In the genomic region with DNA sequence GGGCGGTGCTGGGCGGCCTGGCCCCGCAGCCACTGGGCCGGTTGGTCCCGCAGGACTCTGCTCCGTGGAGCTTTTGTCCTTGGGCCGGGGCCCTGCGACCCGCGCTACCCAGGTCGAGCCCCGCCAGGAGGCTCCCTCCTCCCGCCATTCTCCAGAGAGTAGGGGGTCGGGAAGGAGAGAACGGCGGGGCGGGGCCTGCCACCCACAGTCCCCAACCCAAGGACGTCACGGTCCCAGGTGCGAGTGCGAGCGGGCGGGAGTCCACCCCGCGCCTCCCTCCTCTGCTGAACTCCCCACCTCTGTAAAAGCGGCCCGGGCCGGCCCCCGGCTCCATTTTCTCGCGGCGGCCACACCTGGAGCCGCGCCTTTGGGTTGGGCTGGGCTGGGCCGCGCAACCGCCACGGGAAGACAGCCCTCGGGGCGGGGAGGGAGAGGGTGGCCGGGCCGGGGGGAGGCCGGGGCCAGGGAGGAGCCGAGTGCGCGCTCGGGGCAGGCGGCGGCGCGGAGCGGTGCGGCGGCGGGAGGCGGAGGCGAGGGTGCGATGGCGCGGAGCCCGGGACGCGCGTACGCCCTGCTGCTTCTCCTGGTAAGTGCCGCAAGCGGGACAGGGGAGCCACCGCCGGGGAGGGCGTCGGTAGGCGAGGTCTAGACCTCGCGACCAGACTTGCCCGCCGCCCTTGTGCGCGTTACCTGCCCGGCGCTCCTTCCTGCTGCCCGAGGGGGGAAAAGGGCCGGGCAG, we compare ENCODE assay signal across 1 cellular context.
TF ChIP-seq lines count a peak whose summit lies in the region.

A gene (plus strand): TSS at position 467 of the 739 bp plus-strand sequence. CDS start 75 bp downstream, at position 542.

TF ChIP-seq in HepG2, 621 proteins besides CTCF, POLR2A, EP300 and RAD21 (continued from another document and continues in another):
- TF ChIP-seq, protein P1, sequence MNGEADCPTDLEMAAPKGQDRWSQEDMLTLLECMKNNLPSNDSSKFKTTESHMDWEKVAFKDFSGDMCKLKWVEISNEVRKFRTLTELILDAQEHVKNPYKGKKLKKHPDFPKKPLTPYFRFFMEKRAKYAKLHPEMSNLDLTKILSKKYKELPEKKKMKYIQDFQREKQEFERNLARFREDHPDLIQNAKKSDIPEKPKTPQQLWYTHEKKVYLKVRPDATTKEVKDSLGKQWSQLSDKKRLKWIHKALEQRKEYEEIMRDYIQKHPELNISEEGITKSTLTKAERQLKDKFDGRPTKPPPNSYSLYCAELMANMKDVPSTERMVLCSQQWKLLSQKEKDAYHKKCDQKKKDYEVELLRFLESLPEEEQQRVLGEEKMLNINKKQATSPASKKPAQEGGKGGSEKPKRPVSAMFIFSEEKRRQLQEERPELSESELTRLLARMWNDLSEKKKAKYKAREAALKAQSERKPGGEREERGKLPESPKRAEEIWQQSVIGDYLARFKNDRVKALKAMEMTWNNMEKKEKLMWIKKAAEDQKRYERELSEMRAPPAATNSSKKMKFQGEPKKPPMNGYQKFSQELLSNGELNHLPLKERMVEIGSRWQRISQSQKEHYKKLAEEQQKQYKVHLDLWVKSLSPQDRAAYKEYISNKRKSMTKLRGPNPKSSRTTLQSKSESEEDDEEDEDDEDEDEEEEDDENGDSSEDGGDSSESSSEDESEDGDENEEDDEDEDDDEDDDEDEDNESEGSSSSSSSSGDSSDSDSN (CRISPR knock-in tag; IDR thresholded peaks at IDR 0.05): peak; percentile 70; the same call in 1 of the 2 replicates
- no peak for TF ChIP-seq SKI (IDR thresholded peaks at IDR 0.05; ENCODE audit: partially characterized antibody)
- TF ChIP-seq, protein P2, sequence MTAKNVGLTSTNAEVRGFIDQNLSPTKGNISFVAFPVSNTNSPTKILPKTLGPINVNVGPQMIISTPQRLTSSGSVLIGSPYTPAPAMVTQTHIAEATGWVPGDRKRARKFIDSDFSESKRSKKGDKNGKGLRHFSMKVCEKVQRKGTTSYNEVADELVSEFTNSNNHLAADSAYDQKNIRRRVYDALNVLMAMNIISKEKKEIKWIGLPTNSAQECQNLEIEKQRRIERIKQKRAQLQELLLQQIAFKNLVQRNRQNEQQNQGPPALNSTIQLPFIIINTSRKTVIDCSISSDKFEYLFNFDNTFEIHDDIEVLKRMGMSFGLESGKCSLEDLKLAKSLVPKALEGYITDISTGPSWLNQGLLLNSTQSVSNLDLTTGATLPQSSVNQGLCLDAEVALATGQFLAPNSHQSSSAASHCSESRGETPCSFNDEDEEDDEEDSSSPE (CRISPR knock-in tag; IDR thresholded peaks at IDR 0.05): peak; percentile 55
- TF ChIP-seq ZNF225 (CRISPR knock-in tag; IDR thresholded peaks at IDR 0.05): peak; percentile 63; the same call in 1 of the 2 replicates
- TF ChIP-seq ZNF264 (CRISPR knock-in tag; IDR thresholded peaks at IDR 0.05): 0 out of 2 replicates have a peak, but pooled peaks have one; percentile 47
- TF ChIP-seq, protein P3, sequence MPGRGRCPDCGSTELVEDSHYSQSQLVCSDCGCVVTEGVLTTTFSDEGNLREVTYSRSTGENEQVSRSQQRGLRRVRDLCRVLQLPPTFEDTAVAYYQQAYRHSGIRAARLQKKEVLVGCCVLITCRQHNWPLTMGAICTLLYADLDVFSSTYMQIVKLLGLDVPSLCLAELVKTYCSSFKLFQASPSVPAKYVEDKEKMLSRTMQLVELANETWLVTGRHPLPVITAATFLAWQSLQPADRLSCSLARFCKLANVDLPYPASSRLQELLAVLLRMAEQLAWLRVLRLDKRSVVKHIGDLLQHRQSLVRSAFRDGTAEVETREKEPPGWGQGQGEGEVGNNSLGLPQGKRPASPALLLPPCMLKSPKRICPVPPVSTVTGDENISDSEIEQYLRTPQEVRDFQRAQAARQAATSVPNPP (CRISPR knock-in tag; IDR thresholded peaks at IDR 0.05): 0 out of 2 replicates have a peak, but pooled peaks have one; percentile 54
- TF ChIP-seq ZNF121 (CRISPR knock-in tag; IDR thresholded peaks at IDR 0.05): 0 out of 2 replicates have a peak, but pooled peaks have one; percentile 11
- 0 out of 2 replicates have a peak, but pooled peaks have one; percentile 6 for TF ChIP-seq BCL6 (CRISPR knock-in tag; IDR thresholded peaks at IDR 0.05)
- TF ChIP-seq ZNF7 (CRISPR knock-in tag; IDR thresholded peaks at IDR 0.05): no peak
- no peak for TF ChIP-seq ZNF3 (CRISPR knock-in tag; IDR thresholded peaks at IDR 0.05)
- TF ChIP-seq, protein P4, sequence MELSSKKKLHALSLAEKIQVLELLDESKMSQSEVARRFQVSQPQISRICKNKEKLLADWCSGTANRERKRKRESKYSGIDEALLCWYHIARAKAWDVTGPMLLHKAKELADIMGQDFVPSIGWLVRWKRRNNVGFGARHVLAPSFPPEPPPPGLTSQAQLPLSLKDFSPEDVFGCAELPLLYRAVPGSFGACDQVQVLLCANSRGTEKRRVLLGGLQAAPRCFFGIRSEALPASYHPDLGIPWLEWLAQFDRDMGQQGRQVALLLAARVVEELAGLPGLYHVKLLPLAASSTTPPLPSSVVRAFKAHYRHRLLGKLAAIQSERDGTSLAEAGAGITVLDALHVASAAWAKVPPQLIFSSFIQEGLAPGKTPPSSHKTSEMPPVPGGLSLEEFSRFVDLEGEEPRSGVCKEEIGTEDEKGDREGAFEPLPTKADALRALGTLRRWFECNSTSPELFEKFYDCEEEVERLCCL (CRISPR knock-in tag; IDR thresholded peaks at IDR 0.05; ENCODE audit: borderline replicate concordance): no peak
- TF ChIP-seq, protein P5, sequence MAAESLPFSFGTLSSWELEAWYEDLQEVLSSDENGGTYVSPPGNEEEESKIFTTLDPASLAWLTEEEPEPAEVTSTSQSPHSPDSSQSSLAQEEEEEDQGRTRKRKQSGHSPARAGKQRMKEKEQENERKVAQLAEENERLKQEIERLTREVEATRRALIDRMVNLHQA (CRISPR knock-in tag; IDR thresholded peaks at IDR 0.05): no peak
- TF ChIP-seq HES4 (CRISPR knock-in tag; IDR thresholded peaks at IDR 0.05; ENCODE audit: borderline replicate concordance): peak; percentile 57; the same call in 1 of the 2 replicates
- TF ChIP-seq, protein P6, sequence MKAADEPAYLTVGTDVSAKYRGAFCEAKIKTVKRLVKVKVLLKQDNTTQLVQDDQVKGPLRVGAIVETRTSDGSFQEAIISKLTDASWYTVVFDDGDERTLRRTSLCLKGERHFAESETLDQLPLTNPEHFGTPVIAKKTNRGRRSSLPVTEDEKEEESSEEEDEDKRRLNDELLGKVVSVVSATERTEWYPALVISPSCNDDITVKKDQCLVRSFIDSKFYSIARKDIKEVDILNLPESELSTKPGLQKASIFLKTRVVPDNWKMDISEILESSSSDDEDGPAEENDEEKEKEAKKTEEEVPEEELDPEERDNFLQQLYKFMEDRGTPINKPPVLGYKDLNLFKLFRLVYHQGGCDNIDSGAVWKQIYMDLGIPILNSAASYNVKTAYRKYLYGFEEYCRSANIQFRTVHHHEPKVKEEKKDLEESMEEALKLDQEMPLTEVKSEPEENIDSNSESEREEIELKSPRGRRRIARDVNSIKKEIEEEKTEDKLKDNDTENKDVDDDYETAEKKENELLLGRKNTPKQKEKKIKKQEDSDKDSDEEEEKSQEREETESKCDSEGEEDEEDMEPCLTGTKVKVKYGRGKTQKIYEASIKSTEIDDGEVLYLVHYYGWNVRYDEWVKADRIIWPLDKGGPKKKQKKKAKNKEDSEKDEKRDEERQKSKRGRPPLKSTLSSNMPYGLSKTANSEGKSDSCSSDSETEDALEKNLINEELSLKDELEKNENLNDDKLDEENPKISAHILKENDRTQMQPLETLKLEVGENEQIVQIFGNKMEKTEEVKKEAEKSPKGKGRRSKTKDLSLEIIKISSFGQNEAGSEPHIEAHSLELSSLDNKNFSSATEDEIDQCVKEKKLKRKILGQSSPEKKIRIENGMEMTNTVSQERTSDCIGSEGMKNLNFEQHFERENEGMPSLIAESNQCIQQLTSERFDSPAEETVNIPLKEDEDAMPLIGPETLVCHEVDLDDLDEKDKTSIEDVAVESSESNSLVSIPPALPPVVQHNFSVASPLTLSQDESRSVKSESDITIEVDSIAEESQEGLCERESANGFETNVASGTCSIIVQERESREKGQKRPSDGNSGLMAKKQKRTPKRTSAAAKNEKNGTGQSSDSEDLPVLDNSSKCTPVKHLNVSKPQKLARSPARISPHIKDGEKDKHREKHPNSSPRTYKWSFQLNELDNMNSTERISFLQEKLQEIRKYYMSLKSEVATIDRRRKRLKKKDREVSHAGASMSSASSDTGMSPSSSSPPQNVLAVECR (CRISPR knock-in tag; IDR thresholded peaks at IDR 0.05; ENCODE audit: borderline replicate concordance): peak; percentile 33
- TF ChIP-seq PITX1 (CRISPR knock-in tag; IDR thresholded peaks at IDR 0.05): peak; percentile 82; the same call in 1 of the 2 replicates
- no peak for TF ChIP-seq ZNF841 (CRISPR knock-in tag; IDR thresholded peaks at IDR 0.05; ENCODE audit: borderline replicate concordance)
- peak; percentile 42; the same call in 1 of the 2 replicates for TF ChIP-seq AHR (CRISPR knock-in tag; IDR thresholded peaks at IDR 0.05)
- TF ChIP-seq, protein P7, sequence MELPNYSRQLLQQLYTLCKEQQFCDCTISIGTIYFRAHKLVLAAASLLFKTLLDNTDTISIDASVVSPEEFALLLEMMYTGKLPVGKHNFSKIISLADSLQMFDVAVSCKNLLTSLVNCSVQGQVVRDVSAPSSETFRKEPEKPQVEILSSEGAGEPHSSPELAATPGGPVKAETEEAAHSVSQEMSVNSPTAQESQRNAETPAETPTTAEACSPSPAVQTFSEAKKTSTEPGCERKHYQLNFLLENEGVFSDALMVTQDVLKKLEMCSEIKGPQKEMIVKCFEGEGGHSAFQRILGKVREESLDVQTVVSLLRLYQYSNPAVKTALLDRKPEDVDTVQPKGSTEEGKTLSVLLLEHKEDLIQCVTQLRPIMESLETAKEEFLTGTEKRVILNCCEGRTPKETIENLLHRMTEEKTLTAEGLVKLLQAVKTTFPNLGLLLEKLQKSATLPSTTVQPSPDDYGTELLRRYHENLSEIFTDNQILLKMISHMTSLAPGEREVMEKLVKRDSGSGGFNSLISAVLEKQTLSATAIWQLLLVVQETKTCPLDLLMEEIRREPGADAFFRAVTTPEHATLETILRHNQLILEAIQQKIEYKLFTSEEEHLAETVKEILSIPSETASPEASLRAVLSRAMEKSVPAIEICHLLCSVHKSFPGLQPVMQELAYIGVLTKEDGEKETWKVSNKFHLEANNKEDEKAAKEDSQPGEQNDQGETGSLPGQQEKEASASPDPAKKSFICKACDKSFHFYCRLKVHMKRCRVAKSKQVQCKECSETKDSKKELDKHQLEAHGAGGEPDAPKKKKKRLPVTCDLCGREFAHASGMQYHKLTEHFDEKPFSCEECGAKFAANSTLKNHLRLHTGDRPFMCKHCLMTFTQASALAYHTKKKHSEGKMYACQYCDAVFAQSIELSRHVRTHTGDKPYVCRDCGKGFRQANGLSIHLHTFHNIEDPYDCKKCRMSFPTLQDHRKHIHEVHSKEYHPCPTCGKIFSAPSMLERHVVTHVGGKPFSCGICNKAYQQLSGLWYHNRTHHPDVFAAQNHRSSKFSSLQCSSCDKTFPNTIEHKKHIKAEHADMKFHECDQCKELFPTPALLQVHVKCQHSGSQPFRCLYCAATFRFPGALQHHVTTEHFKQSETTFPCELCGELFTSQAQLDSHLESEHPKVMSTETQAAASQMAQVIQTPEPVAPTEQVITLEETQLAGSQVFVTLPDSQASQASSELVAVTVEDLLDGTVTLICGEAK (IDR thresholded peaks at IDR 0.05): no peak
- TF ChIP-seq, protein P7 (CRISPR knock-in tag; IDR thresholded peaks at IDR 0.05): peak; percentile 54
- TF ChIP-seq EED (CRISPR knock-in tag; IDR thresholded peaks at IDR 0.05): no peak
- TF ChIP-seq, protein P8, sequence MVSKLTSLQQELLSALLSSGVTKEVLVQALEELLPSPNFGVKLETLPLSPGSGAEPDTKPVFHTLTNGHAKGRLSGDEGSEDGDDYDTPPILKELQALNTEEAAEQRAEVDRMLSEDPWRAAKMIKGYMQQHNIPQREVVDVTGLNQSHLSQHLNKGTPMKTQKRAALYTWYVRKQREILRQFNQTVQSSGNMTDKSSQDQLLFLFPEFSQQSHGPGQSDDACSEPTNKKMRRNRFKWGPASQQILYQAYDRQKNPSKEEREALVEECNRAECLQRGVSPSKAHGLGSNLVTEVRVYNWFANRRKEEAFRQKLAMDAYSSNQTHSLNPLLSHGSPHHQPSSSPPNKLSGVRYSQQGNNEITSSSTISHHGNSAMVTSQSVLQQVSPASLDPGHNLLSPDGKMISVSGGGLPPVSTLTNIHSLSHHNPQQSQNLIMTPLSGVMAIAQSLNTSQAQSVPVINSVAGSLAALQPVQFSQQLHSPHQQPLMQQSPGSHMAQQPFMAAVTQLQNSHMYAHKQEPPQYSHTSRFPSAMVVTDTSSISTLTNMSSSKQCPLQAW (CRISPR knock-in tag; IDR thresholded peaks at IDR 0.05): peak; percentile 52; the same call in 1 of the 2 replicates
- TF ChIP-seq NFYB (CRISPR knock-in tag; IDR thresholded peaks at IDR 0.05): no peak
- TF ChIP-seq SNAI1 (CRISPR knock-in tag; IDR thresholded peaks at IDR 0.05; ENCODE audit: borderline replicate concordance): no peak
- 0 out of 2 replicates have a peak, but pooled peaks have one; percentile 17 for TF ChIP-seq ZNF468 (CRISPR knock-in tag; IDR thresholded peaks at IDR 0.05)
- TF ChIP-seq, protein P9, sequence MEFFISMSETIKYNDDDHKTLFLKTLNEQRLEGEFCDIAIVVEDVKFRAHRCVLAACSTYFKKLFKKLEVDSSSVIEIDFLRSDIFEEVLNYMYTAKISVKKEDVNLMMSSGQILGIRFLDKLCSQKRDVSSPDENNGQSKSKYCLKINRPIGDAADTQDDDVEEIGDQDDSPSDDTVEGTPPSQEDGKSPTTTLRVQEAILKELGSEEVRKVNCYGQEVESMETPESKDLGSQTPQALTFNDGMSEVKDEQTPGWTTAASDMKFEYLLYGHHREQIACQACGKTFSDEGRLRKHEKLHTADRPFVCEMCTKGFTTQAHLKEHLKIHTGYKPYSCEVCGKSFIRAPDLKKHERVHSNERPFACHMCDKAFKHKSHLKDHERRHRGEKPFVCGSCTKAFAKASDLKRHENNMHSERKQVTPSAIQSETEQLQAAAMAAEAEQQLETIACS (CRISPR knock-in tag; IDR thresholded peaks at IDR 0.05): peak; percentile 63; the same call in 1 of the 2 replicates
- no peak for TF ChIP-seq MZF1 (CRISPR knock-in tag; IDR thresholded peaks at IDR 0.05; ENCODE audit: borderline replicate concordance)
- TF ChIP-seq ZNF44 (CRISPR knock-in tag; IDR thresholded peaks at IDR 0.05): no peak; the same call in 1 of the 2 replicates
